In genomic region chr12:113244015-113244983, GRCh38 we compare ENCODE assay signal across 1 cellular context.
TF ChIP-seq lines count a peak whose summit lies in the region.

No MANE protein-coding gene starts in this region.

TF ChIP-seq in GM23338, 12 proteins besides CTCF, POLR2A, EP300 and RAD21 (continued from another document):
- TF ChIP-seq ZNF462 (CRISPR knock-in tag; IDR thresholded peaks at IDR 0.05) (no peak), CREB1 (CRISPR knock-in tag; IDR thresholded peaks at IDR 0.05; ENCODE audit: low read depth) (no peak), ZNF331 (CRISPR knock-in tag; IDR thresholded peaks at IDR 0.05; ENCODE audit: low read depth) (no peak), REST (IDR thresholded peaks at IDR 0.05; ENCODE audit: unreplicated experiment) (no peak), EZH2phosphoT487 (IDR thresholded peaks at IDR 0.05; ENCODE audit: unreplicated experiment) (no peak), JUNB (IDR thresholded peaks at IDR 0.05; ENCODE audit: unreplicated experiment) (no peak), POLR2AphosphoS5 (IDR thresholded peaks at IDR 0.05; ENCODE audit: low read depth) (no peak)
TF ChIP-seq in GM23338: peak in this region for 0.
